In genomic region chr6:11538799-11539468, GRCh38 we compare ENCODE assay signal across 8 cellular contexts. TPM values are rescaled to one million over a fixed set of nuclear protein-coding genes. Genes with fewer than 3 reads are reported as not detected.
DNase-seq lines count a peak whose midpoint lies in the region; ATAC-seq and TF ChIP-seq lines count a peak whose summit lies in the region.

No MANE protein-coding gene starts in this region.

- no peaks in the 10 kb centered on the region for H3K9me3 Mint-ChIP-seq in activated CD4-positive, alpha-beta memory T cell treated with anti-CD3 and anti-CD28 coated beads for 36 hours

- no peaks in the 10 kb centered on the region for H3K36me3 Mint-ChIP-seq in activated CD4-positive, alpha-beta memory T cell treated with anti-CD3 and anti-CD28 coated beads for 36 hours

- no peaks in the 10 kb centered on the region for H3K36me3 ChIP-seq in cardiac muscle cell
- no peaks in the 10 kb centered on the region for H3K36me3 ChIP-seq in kidney epithelial cell (ENCODE audit: control insufficient read depth, insufficient read depth, low read length)
- no peaks in the 10 kb centered on the region for H3K36me3 ChIP-seq in upper lobe of right lung

- H3K4me3 ChIP-seq in cardiac muscle cell (peak overlapping the region; percentile 84), kidney epithelial cell (ENCODE audit: low read depth, low read length) (peak overlapping the region; percentile 83), upper lobe of right lung (peak overlapping the region; percentile 77)

- H3K9me3 ChIP-seq in cardiac muscle cell (ENCODE audit: low read depth), result no peaks in the 10 kb centered on the region
- H3K9me3 ChIP-seq in upper lobe of right lung, result no peaks in the 10 kb centered on the region

- intact Hi-C loops in Right ventricle myocardium superior (cut with DNase I), result no loop called here
- intact Hi-C loops in activated CD4-positive, alpha-beta memory T cell treated with anti-CD3 and anti-CD28 coated beads for 36 hours (cut with micrococcal nuclease), result loop anchor here (2.0 to 5.0 kb wide), 2 partner anchors 172 to 1134 kb away; no protein-coding TSS in a partner anchor
- intact Hi-C loops in upper lobe of right lung (cut with DNase I), result no loop called here

- no peak overlapping the region for H3K27ac Mint-ChIP-seq in activated CD4-positive, alpha-beta memory T cell treated with anti-CD3 and anti-CD28 coated beads for 36 hours

- H3K4me1 ChIP-seq in cardiac muscle cell (ENCODE audit: low read depth) (no peaks in the 10 kb centered on the region), upper lobe of right lung (peaks cover 15% of the 10 kb centered on the region)

- peaks cover 9% of the 10 kb centered on the region for H3K4me1 Mint-ChIP-seq in activated CD4-positive, alpha-beta memory T cell treated with anti-CD3 and anti-CD28 coated beads for 36 hours (ENCODE audit: low read depth)

- H3K27me3 ChIP-seq in cardiac muscle cell (peaks cover 38% of the 10 kb centered on the region), kidney epithelial cell (ENCODE audit: control insufficient read depth, insufficient read depth, low read length) (no peaks in the 10 kb centered on the region), upper lobe of right lung (no peaks in the 10 kb centered on the region)

- H3K27ac ChIP-seq in cardiac muscle cell, result no peak overlapping the region
- peak overlapping the region; percentile 86 for H3K27ac ChIP-seq in upper lobe of right lung

- peak overlapping the region; percentile 73 for H3K4me3 Mint-ChIP-seq in activated CD4-positive, alpha-beta memory T cell treated with anti-CD3 and anti-CD28 coated beads for 36 hours

- ATAC-seq in Right ventricle myocardium superior (ENCODE audit: poor library complexity), result no peak
- no peak for ATAC-seq in upper lobe of right lung
- no peak for ATAC-seq in GM19035 (IDR thresholded peaks at IDR 0.05; ENCODE audit: unreplicated experiment)
- no peak for ATAC-seq in GM18909 (IDR thresholded peaks at IDR 0.05; ENCODE audit: poor library complexity, unreplicated experiment)

- H3K27me3 Mint-ChIP-seq in activated CD4-positive, alpha-beta memory T cell treated with anti-CD3 and anti-CD28 coated beads for 36 hours, result peaks cover 11% of the 10 kb centered on the region

- TF ChIP-seq CTCF in cardiac muscle cell (IDR thresholded peaks at IDR 0.05; ENCODE audit: low read depth, low read length) (no peak), kidney epithelial cell (IDR thresholded peaks at IDR 0.05; ENCODE audit: insufficient read depth, low read length, poor library complexity, severe bottlenecking) (no peak), upper lobe of right lung (IDR thresholded peaks at IDR 0.05) (no peak)

- DNase-seq in cardiac muscle cell (ENCODE audit: low read depth in 1 of 2, low spot score in 1 of 2) (no peak), Right ventricle myocardium superior (no peak), kidney epithelial cell (ENCODE audit: low read depth) (no peak), upper lobe of right lung (no peak), GDM1 (lab: John Stamatoyannopoulos, UW) (no peak)
- DNase-seq in activated CD4-positive, alpha-beta memory T cell treated with anti-CD3 and anti-CD28 coated beads for 36 hours, result no peak

- CTCF ChIA-PET in activated CD4-positive, alpha-beta memory T cell treated with anti-CD3 and anti-CD28 coated beads for 36 hours (lab: Charles Lee), result interaction anchor here (1.0 to 1.4 kb wide), 2 partner anchors 37 to 43 kb away, joined by 4 to 6 read pairs; no protein-coding TSS in a partner anchor

- POLR2A ChIA-PET in activated CD4-positive, alpha-beta memory T cell treated with anti-CD3 and anti-CD28 coated beads for 36 hours (lab: Charles Lee), result no interaction called here

RNA-seq across cellular contexts. Expression of gene TMEM170B, which starts 1.4 kb away (rescaled TPM):
- total RNA-seq in cardiac muscle cell, result 2.6 and 3.0 TPM in 2 replicates
- 2.1 and 3.3 TPM in 2 replicates for polyA plus RNA-seq in cardiac muscle cell
- total RNA-seq in Right ventricle myocardium superior, result 4.5 TPM
- 1 to 10 TPM in 1 of 2 experiments, under 1 TPM in 1; 0.83 to 1.1 TPM for total RNA-seq in activated CD4-positive, alpha-beta memory T cell treated with anti-CD3 and anti-CD28 coated beads for 36 hours
- total RNA-seq in kidney epithelial cell, result 2.9 and 3.2 TPM in 2 replicates
- total RNA-seq in upper lobe of right lung, result 9.2 TPM
